1 cellular context compared by ENCODE assay signal in genomic region chr4:3830774-3831528, GRCh38.
A peak's percentile ranks its signal among the peaks of the same experiment; 100 is the strongest.
TF ChIP-seq lines count a peak whose summit lies in the region.

No MANE protein-coding gene starts in this region.

TF ChIP-seq in HepG2, 621 proteins besides CTCF, POLR2A, EP300 and RAD21 (continued from another document and continues in another):
- TF ChIP-seq ZNF7 (CRISPR knock-in tag; IDR thresholded peaks at IDR 0.05) (no peak), ZNF431 (CRISPR knock-in tag; IDR thresholded peaks at IDR 0.05; ENCODE audit: borderline replicate concordance, low read depth) (0 out of 2 replicates have a peak, but pooled peaks have one; percentile 59), TOPORS (CRISPR knock-in tag; IDR thresholded peaks at IDR 0.05) (0 out of 2 replicates have a peak, but pooled peaks have one; percentile 49), MXD3 (CRISPR knock-in tag; IDR thresholded peaks at IDR 0.05) (no peak; the same call in 1 of the 2 replicates), JUND (CRISPR knock-in tag; IDR thresholded peaks at IDR 0.05) (0 out of 2 replicates have a peak, but pooled peaks have one; percentile 47), ZNF777 (CRISPR knock-in tag; IDR thresholded peaks at IDR 0.05) (no peak), NFYC (CRISPR knock-in tag; IDR thresholded peaks at IDR 0.05) (peak; percentile 13; the same call in 1 of the 2 replicates), HHEX (CRISPR knock-in tag; IDR thresholded peaks at IDR 0.05) (no peak), ZNF34 (CRISPR knock-in tag; IDR thresholded peaks at IDR 0.05; ENCODE audit: borderline replicate concordance) (peak; percentile 38; the same call in 1 of the 2 replicates), BHLHE40 (IDR thresholded peaks at IDR 0.05; ENCODE audit: low read length) (peak; percentile 72), ZNF543 (CRISPR knock-in tag; IDR thresholded peaks at IDR 0.05) (peak; percentile 59), STAT5B (CRISPR knock-in tag; IDR thresholded peaks at IDR 0.05) (peak; percentile 56; the same call in 1 of the 2 replicates), POLR2AphosphoS5 (IDR thresholded peaks at IDR 0.05; ENCODE audit: low read depth, low read length) (peak; percentile 11; the same call in 1 of the 2 replicates), ZBTB8A (CRISPR knock-in tag; IDR thresholded peaks at IDR 0.05; ENCODE audit: borderline replicate concordance, low read depth) (peak; percentile 50; the same call in 1 of the 2 replicates), USF2 (IDR thresholded peaks at IDR 0.05; ENCODE audit: low read depth, low read length) (0 out of 2 replicates have a peak, but pooled peaks have one; percentile 50), USF2 (CRISPR knock-in tag; IDR thresholded peaks at IDR 0.05; ENCODE audit: borderline replicate concordance) (peak; percentile 17), ZNF800 (CRISPR knock-in tag; IDR thresholded peaks at IDR 0.05) (peak; percentile 67), ZNF280D (CRISPR knock-in tag; IDR thresholded peaks at IDR 0.05) (peak; percentile 85), ELF1 (CRISPR knock-in tag; IDR thresholded peaks at IDR 0.05) (peak; percentile 70; the same call in 1 of the 2 replicates), KLF9 (CRISPR knock-in tag; IDR thresholded peaks at IDR 0.05; ENCODE audit: low read depth) (0 out of 2 replicates have a peak, but pooled peaks have one; percentile 28), ZNF350 (CRISPR knock-in tag; IDR thresholded peaks at IDR 0.05; ENCODE audit: borderline replicate concordance, low read depth) (peak; percentile 89), ETV6 (CRISPR knock-in tag; conservative IDR thresholded peaks at IDR 0.05) (0 out of 2 replicates have a peak, but pooled peaks have one; percentile 16), U2AF2 (IDR thresholded peaks at IDR 0.05; ENCODE audit: low read depth, low read length) (0 out of 2 replicates have a peak, but pooled peaks have one; percentile 1), PAF1 (CRISPR knock-in tag; IDR thresholded peaks at IDR 0.05) (0 out of 2 replicates have a peak, but pooled peaks have one; percentile 43), ZNF710 (CRISPR knock-in tag; IDR thresholded peaks at IDR 0.05; ENCODE audit: borderline replicate concordance) (peak; percentile 79; the same call in 1 of the 2 replicates), SP5 (CRISPR knock-in tag; IDR thresholded peaks at IDR 0.05; ENCODE audit: borderline replicate concordance, low read depth) (peak; percentile 94), IKZF1 (IDR thresholded peaks at IDR 0.05) (no peak), ZNF530 (CRISPR knock-in tag; IDR thresholded peaks at IDR 0.05; ENCODE audit: low read depth) (no peak), ZGPAT (CRISPR knock-in tag; IDR thresholded peaks at IDR 0.05) (peak; percentile 75)
- TF ChIP-seq, protein P1, sequence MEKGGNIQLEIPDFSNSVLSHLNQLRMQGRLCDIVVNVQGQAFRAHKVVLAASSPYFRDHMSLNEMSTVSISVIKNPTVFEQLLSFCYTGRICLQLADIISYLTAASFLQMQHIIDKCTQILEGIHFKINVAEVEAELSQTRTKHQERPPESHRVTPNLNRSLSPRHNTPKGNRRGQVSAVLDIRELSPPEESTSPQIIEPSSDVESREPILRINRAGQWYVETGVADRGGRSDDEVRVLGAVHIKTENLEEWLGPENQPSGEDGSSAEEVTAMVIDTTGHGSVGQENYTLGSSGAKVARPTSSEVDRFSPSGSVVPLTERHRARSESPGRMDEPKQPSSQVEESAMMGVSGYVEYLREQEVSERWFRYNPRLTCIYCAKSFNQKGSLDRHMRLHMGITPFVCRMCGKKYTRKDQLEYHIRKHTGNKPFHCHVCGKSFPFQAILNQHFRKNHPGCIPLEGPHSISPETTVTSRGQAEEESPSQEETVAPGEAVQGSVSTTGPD (CRISPR knock-in tag; IDR thresholded peaks at IDR 0.05), result 0 out of 2 replicates have a peak, but pooled peaks have one; percentile 61
- TF ChIP-seq, protein P2, sequence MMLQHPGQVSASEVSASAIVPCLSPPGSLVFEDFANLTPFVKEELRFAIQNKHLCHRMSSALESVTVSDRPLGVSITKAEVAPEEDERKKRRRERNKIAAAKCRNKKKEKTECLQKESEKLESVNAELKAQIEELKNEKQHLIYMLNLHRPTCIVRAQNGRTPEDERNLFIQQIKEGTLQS (CRISPR knock-in tag; IDR thresholded peaks at IDR 0.05), result peak; percentile 19
- TF ChIP-seq, protein P3, sequence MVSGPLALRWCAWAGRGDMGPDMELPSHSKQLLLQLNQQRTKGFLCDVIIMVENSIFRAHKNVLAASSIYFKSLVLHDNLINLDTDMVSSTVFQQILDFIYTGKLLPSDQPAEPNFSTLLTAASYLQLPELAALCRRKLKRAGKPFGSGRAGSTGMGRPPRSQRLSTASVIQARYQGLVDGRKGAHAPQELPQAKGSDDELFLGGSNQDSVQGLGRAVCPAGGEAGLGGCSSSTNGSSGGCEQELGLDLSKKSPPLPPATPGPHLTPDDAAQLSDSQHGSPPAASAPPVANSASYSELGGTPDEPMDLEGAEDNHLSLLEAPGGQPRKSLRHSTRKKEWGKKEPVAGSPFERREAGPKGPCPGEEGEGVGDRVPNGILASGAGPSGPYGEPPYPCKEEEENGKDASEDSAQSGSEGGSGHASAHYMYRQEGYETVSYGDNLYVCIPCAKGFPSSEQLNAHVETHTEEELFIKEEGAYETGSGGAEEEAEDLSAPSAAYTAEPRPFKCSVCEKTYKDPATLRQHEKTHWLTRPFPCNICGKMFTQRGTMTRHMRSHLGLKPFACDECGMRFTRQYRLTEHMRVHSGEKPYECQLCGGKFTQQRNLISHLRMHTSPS (CRISPR knock-in tag; IDR thresholded peaks at IDR 0.05; ENCODE audit: low read depth), result peak; percentile 99
- TF ChIP-seq, protein P4, sequence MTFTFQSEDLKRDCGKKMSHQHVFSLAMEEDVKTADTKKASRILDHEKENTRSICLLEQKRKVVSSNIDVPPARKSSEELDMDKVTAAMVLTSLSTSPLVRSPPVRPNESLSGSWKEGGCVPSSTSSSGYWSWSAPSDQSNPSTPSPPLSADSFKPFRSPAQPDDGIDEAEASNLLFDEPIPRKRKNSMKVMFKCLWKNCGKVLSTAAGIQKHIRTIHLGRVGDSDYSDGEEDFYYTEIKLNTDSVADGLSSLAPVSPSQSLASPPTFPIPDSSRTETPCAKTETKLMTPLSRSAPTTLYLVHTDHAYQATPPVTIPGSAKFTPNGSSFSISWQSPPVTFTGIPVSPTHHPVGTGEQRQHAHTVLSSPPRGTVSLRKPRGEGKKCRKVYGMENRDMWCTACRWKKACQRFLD (CRISPR knock-in tag; IDR thresholded peaks at IDR 0.05; ENCODE audit: borderline replicate concordance), result no peak
- TF ChIP-seq, protein P5, sequence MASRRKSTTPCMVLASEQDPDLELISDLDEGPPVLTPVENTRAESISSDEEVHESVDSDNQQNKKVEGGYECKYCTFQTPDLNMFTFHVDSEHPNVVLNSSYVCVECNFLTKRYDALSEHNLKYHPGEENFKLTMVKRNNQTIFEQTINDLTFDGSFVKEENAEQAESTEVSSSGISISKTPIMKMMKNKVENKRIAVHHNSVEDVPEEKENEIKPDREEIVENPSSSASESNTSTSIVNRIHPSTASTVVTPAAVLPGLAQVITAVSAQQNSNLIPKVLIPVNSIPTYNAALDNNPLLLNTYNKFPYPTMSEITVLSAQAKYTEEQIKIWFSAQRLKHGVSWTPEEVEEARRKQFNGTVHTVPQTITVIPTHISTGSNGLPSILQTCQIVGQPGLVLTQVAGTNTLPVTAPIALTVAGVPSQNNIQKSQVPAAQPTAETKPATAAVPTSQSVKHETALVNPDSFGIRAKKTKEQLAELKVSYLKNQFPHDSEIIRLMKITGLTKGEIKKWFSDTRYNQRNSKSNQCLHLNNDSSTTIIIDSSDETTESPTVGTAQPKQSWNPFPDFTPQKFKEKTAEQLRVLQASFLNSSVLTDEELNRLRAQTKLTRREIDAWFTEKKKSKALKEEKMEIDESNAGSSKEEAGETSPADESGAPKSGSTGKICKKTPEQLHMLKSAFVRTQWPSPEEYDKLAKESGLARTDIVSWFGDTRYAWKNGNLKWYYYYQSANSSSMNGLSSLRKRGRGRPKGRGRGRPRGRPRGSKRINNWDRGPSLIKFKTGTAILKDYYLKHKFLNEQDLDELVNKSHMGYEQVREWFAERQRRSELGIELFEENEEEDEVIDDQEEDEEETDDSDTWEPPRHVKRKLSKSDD (CRISPR knock-in tag; IDR thresholded peaks at IDR 0.05; ENCODE audit: low read depth), result no peak
- TF ChIP-seq, protein P6, sequence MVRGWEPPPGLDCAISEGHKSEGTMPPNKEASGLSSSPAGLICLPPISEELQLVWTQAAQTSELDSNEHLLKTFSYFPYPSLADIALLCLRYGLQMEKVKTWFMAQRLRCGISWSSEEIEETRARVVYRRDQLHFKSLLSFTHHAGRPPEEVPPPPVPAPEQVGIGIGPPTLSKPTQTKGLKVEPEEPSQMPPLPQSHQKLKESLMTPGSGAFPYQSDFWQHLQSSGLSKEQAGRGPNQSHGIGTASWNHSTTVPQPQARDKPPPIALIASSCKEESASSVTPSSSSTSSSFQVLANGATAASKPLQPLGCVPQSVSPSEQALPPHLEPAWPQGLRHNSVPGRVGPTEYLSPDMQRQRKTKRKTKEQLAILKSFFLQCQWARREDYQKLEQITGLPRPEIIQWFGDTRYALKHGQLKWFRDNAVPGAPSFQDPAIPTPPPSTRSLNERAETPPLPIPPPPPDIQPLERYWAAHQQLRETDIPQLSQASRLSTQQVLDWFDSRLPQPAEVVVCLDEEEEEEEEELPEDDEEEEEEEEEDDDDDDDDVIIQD (CRISPR knock-in tag; IDR thresholded peaks at IDR 0.05; ENCODE audit: low read depth), result peak; percentile 42; the same call in 1 of the 2 replicates
